15 cellular contexts compared by ENCODE assay signal in genomic region chr3:38645076-38645475, GRCh38. TPM values are rescaled to one million over a fixed set of nuclear protein-coding genes. Genes with fewer than 3 reads are reported as not detected.
DNase-seq lines count a peak whose midpoint lies in the region; ATAC-seq and TF ChIP-seq lines count a peak whose summit lies in the region.
"Had no signal": no experiment of that assay in that cellular context is flagged by ENCODE, and none has a peak within 500 bp of the region (broad histone marks: within the 10 kb centered on the region; RNA-seq: fewer than 3 reads in every experiment).

No MANE protein-coding gene starts in this region.

- no peak overlapping the region for H3K4me3 ChIP-seq in sigmoid colon
- H3K4me3 ChIP-seq in breast epithelium: no peak overlapping the region
- no peak overlapping the region for H3K4me3 ChIP-seq in stomach

- H3K36me3 ChIP-seq in sigmoid colon: no peaks in the 10 kb centered on the region
- no peaks in the 10 kb centered on the region for H3K36me3 ChIP-seq in breast epithelium
- H3K36me3 ChIP-seq in stomach: no peaks in the 10 kb centered on the region

- peak; percentile 3 for DNase-seq in activated CD4-positive, alpha-beta T cell treated with anti-CD3 and anti-CD28 coated beads for 1 hour
- DNase-seq in activated CD4-positive, alpha-beta T cell treated with anti-CD3 and anti-CD28 coated beads, Interleukin-2, amount 50 U/mL, for 4 hours: no peak
- DNase-seq in ecto neural progenitor cell (ENCODE audit: low spot score): peak; percentile 26
- DNase-seq in left lobe of liver (ENCODE audit: low spot score): peak; percentile 27
- DNase-seq in sigmoid colon: peak; percentile 24
- no peak for DNase-seq in breast epithelium (ENCODE audit: low spot score in 2 of 2)
- no peak for DNase-seq in stomach
- no peak for DNase-seq in NOMO-1 treated with dmso at 0.1 percent for 144 hours (lab: John Stamatoyannopoulos, UW; ENCODE audit: unreplicated experiment)
- DNase-seq: CD4-positive, CD25-positive, alpha-beta regulatory T cell; HCEC 1CT; NCI-H187; NCI-H226; NCI-H524 treated with DMSO at 0.1 percent for 48 hours; OCI-M1 had no signal

- TF ChIP-seq CTCF in sigmoid colon (IDR thresholded peaks at IDR 0.05): no peak
- no peak for TF ChIP-seq CTCF in breast epithelium (IDR thresholded peaks at IDR 0.05)
- TF ChIP-seq CTCF in stomach (IDR thresholded peaks at IDR 0.05): no peak

- TF ChIP-seq EP300 in sigmoid colon (IDR thresholded peaks at IDR 0.05): no peak
- no peak for TF ChIP-seq EP300 in stomach (IDR thresholded peaks at IDR 0.05)

- ATAC-seq in left lobe of liver: no peak

- H3K9me3 ChIP-seq in sigmoid colon (no peaks in the 10 kb centered on the region), breast epithelium (no peaks in the 10 kb centered on the region), stomach (no peaks in the 10 kb centered on the region)

- peaks cover 6 to 21% (median 20%) of the 10 kb centered on the region in 3 donors for H3K27me3 ChIP-seq in sigmoid colon
- H3K27me3 ChIP-seq in breast epithelium: peaks cover 0 to 27% of the 10 kb centered on the region in 2 donors
- H3K27me3 ChIP-seq in stomach: peaks cover 0 to 78% (median 28%) of the 10 kb centered on the region in 3 donors

- intact Hi-C loops in sigmoid colon (cut with DNase I) (no loop called here), breast epithelium (cut with DNase I; ENCODE audit: low total_unique reads) (no loop called here), stomach (cut with DNase I; ENCODE audit: low total_unique reads) (no loop called here)

- TF ChIP-seq POLR2A in sigmoid colon (IDR thresholded peaks at IDR 0.05) (no peak), breast epithelium (IDR thresholded peaks at IDR 0.05) (no peak), stomach (IDR thresholded peaks at IDR 0.05) (no peak)

- 83 to 87% methylated on average over 4 of the region's 4 CpGs for WGBS in sigmoid colon, 2 donors
- whole genome bisulfite sequencing in stomach, 5 donors: 50 to 75% (median 63%) methylated on average over 4 of the region's 4 CpGs

- peaks cover 0 to 15% (median 13%) of the 10 kb centered on the region in 4 donors for H3K4me1 ChIP-seq in sigmoid colon
- H3K4me1 ChIP-seq in breast epithelium: no peaks in the 10 kb centered on the region
- peaks cover 13 to 15% (median 14%) of the 10 kb centered on the region in 4 donors for H3K4me1 ChIP-seq in stomach

- H3K27ac ChIP-seq in sigmoid colon: no peak overlapping the region
- no peak overlapping the region for H3K27ac ChIP-seq in breast epithelium
- H3K27ac ChIP-seq in stomach: no peak overlapping the region
- H3K27ac ChIP-seq: 22Rv1 had no signal

RNA-seq across cellular contexts. Expression of gene SCN5A, which starts 4.4 kb away (rescaled TPM):
- total RNA-seq in left lobe of liver: 0.05 TPM
- 1 to 10 TPM in 1 of 4 donors, under 1 TPM in 3; 0.33 to 1.9 (median 0.77) TPM for total RNA-seq in sigmoid colon
- polyA plus RNA-seq in sigmoid colon: under 1 TPM; under 0.01 to 0.51 (median 0.23) TPM
- under 1 TPM; under 0.01 to 0.33 (median 0.29) TPM for total RNA-seq in breast epithelium
- 1 to 10 TPM in 1 of 5 donors, under 1 TPM in 1, not detected in 3; 0.14 to 1.1 TPM for total RNA-seq in stomach
- polyA plus RNA-seq in stomach: under 1 TPM in 2 of 3 donors, not detected in 1; 0.05 to 0.06 TPM
- total RNA-seq: CD4-positive, CD25-positive, alpha-beta regulatory T cell had no signal
- polyA plus RNA-seq: CD4-positive, CD25-positive, alpha-beta regulatory T cell had no signal

Comparison
In these comparisons a context has a peak if more than half of its experiments do, and no peak if none do; other contexts are left out.
1. DNase-seq: peak in activated CD4-positive, alpha-beta T cell treated with anti-CD3 and anti-CD28 coated beads for 1 hour (single experiment), ecto neural progenitor cell (single experiment), left lobe of liver (single experiment) and sigmoid colon (single experiment); none in activated CD4-positive, alpha-beta T cell treated with anti-CD3 and anti-CD28 coated beads, Interleukin-2, amount 50 U/mL, for 4 hours (0 of 2), breast epithelium (0 of 2), stomach (single experiment) and NOMO-1 treated with dmso at 0.1 percent for 144 hours (single experiment).